Comparison of ENCODE assay signal across 1 cellular context in the genomic region with DNA sequence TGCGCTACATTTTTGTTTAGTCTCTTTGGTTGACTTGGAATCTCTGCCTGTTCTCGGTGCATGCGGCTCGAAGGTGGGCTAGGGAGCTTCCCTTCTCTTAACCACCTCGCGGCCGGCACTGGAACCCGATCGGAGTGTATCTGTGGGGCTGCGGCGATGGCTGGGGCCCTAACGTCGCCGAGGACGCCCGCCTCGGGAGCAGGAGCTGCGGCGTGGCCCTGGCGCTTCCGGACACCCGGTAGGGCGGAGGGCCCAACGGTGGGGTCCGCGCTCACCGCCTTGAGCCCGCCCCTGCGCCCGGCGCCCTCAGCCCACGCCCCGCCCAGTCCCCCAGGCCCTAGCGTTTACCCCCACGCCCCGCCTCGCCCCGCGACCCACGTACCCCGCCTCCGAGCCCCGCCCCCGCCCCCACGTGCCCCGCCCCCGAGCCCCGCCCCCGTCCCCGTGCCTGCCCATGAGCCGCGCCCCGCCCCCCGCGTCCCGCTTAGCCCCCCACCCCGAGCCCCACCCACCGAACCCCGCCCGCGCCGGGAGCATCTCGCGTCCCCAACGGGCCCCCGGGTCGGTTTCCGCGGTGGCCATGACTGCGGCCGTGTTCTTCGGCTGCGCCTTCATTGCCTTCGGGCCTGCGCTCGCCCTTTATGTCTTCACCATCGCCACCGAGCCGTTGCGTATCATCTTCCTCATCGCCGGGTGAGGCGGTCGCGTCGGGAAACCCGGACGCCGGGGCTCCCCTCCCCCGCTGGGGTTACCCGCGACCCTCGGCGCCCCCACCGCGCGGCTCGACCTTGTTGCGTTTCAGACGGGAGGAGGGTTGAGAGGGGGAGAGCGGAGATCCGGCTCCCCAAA.
TF ChIP-seq lines count a peak whose summit lies in the region.

APH1B (plus strand) TSS at position 562 of the 849 bp plus-strand sequence; CDS start at position 581, 19 bp downstream.

TF ChIP-seq in HepG2, 621 proteins besides CTCF, POLR2A, EP300 and RAD21 (continued from another document and continues in another):
- TF ChIP-seq, protein P1, sequence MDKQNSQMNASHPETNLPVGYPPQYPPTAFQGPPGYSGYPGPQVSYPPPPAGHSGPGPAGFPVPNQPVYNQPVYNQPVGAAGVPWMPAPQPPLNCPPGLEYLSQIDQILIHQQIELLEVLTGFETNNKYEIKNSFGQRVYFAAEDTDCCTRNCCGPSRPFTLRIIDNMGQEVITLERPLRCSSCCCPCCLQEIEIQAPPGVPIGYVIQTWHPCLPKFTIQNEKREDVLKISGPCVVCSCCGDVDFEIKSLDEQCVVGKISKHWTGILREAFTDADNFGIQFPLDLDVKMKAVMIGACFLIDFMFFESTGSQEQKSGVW (CRISPR knock-in tag; IDR thresholded peaks at IDR 0.05; ENCODE audit: borderline replicate concordance), result no peak
- TF ChIP-seq BRCA1 (CRISPR knock-in tag; IDR thresholded peaks at IDR 0.05) (no peak), ZBTB20 (CRISPR knock-in tag; IDR thresholded peaks at IDR 0.05; ENCODE audit: borderline replicate concordance, low read depth) (no peak), ZFP36L1 (CRISPR knock-in tag; IDR thresholded peaks at IDR 0.05) (no peak), ZNF652 (CRISPR knock-in tag; IDR thresholded peaks at IDR 0.05; ENCODE audit: borderline replicate concordance, low read depth) (peak; percentile 41; the same call in 1 of the 2 replicates), KLF15 (CRISPR knock-in tag; IDR thresholded peaks at IDR 0.05; ENCODE audit: borderline replicate concordance) (no peak), ZNF251 (CRISPR knock-in tag; IDR thresholded peaks at IDR 0.05) (no peak), TFDP2 (CRISPR knock-in tag; IDR thresholded peaks at IDR 0.05) (0 out of 2 replicates have a peak, but pooled peaks have one; percentile 43), THYN1 (CRISPR knock-in tag; IDR thresholded peaks at IDR 0.05; ENCODE audit: borderline replicate concordance, low read depth) (no peak), FOXK2 (IDR thresholded peaks at IDR 0.05) (no peak), ZNF274 (CRISPR knock-in tag; IDR thresholded peaks at IDR 0.05) (0 out of 2 replicates have a peak, but pooled peaks have one; percentile 58), ZBTB42 (CRISPR knock-in tag; IDR thresholded peaks at IDR 0.05) (no peak), CAMTA2 (CRISPR knock-in tag; IDR thresholded peaks at IDR 0.05; ENCODE audit: borderline replicate concordance) (no peak), ARID4A (CRISPR knock-in tag; IDR thresholded peaks at IDR 0.05; ENCODE audit: borderline replicate concordance) (peak; percentile 58; the same call in 1 of the 2 replicates), ATF4 (CRISPR knock-in tag; IDR thresholded peaks at IDR 0.05) (no peak), ZNF142 (CRISPR knock-in tag; IDR thresholded peaks at IDR 0.05) (0 out of 2 replicates have a peak, but pooled peaks have one; percentile 32), ZNF30 (CRISPR knock-in tag; IDR thresholded peaks at IDR 0.05) (no peak), ELF4 (CRISPR knock-in tag; IDR thresholded peaks at IDR 0.05; ENCODE audit: borderline replicate concordance) (no peak), ZNF660 (CRISPR knock-in tag; IDR thresholded peaks at IDR 0.05; ENCODE audit: borderline replicate concordance, low read depth) (no peak), ZBTB1 (CRISPR knock-in tag; IDR thresholded peaks at IDR 0.05; ENCODE audit: borderline replicate concordance) (no peak), RORA (CRISPR knock-in tag; IDR thresholded peaks at IDR 0.05) (no peak)
- TF ChIP-seq, protein P2, sequence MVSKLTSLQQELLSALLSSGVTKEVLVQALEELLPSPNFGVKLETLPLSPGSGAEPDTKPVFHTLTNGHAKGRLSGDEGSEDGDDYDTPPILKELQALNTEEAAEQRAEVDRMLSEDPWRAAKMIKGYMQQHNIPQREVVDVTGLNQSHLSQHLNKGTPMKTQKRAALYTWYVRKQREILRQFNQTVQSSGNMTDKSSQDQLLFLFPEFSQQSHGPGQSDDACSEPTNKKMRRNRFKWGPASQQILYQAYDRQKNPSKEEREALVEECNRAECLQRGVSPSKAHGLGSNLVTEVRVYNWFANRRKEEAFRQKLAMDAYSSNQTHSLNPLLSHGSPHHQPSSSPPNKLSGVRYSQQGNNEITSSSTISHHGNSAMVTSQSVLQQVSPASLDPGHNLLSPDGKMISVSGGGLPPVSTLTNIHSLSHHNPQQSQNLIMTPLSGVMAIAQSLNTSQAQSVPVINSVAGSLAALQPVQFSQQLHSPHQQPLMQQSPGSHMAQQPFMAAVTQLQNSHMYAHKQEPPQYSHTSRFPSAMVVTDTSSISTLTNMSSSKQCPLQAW (CRISPR knock-in tag; IDR thresholded peaks at IDR 0.05), result no peak
- TF ChIP-seq, protein P3, sequence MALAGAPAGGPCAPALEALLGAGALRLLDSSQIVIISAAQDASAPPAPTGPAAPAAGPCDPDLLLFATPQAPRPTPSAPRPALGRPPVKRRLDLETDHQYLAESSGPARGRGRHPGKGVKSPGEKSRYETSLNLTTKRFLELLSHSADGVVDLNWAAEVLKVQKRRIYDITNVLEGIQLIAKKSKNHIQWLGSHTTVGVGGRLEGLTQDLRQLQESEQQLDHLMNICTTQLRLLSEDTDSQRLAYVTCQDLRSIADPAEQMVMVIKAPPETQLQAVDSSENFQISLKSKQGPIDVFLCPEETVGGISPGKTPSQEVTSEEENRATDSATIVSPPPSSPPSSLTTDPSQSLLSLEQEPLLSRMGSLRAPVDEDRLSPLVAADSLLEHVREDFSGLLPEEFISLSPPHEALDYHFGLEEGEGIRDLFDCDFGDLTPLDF (CRISPR knock-in tag; IDR thresholded peaks at IDR 0.05), result 0 out of 2 replicates have a peak, but pooled peaks have one; percentile 24
- TF ChIP-seq, protein P4, sequence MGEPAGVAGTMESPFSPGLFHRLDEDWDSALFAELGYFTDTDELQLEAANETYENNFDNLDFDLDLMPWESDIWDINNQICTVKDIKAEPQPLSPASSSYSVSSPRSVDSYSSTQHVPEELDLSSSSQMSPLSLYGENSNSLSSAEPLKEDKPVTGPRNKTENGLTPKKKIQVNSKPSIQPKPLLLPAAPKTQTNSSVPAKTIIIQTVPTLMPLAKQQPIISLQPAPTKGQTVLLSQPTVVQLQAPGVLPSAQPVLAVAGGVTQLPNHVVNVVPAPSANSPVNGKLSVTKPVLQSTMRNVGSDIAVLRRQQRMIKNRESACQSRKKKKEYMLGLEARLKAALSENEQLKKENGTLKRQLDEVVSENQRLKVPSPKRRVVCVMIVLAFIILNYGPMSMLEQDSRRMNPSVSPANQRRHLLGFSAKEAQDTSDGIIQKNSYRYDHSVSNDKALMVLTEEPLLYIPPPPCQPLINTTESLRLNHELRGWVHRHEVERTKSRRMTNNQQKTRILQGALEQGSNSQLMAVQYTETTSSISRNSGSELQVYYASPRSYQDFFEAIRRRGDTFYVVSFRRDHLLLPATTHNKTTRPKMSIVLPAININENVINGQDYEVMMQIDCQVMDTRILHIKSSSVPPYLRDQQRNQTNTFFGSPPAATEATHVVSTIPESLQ (CRISPR knock-in tag; conservative IDR thresholded peaks at IDR 0.05), result no peak
- TF ChIP-seq, protein P5, sequence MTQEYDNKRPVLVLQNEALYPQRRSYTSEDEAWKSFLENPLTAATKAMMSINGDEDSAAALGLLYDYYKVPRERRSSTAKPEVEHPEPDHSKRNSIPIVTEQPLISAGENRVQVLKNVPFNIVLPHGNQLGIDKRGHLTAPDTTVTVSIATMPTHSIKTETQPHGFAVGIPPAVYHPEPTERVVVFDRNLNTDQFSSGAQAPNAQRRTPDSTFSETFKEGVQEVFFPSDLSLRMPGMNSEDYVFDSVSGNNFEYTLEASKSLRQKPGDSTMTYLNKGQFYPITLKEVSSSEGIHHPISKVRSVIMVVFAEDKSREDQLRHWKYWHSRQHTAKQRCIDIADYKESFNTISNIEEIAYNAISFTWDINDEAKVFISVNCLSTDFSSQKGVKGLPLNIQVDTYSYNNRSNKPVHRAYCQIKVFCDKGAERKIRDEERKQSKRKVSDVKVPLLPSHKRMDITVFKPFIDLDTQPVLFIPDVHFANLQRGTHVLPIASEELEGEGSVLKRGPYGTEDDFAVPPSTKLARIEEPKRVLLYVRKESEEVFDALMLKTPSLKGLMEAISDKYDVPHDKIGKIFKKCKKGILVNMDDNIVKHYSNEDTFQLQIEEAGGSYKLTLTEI (CRISPR knock-in tag; conservative IDR thresholded peaks at IDR 0.05), result no peak
- TF ChIP-seq, protein P6, sequence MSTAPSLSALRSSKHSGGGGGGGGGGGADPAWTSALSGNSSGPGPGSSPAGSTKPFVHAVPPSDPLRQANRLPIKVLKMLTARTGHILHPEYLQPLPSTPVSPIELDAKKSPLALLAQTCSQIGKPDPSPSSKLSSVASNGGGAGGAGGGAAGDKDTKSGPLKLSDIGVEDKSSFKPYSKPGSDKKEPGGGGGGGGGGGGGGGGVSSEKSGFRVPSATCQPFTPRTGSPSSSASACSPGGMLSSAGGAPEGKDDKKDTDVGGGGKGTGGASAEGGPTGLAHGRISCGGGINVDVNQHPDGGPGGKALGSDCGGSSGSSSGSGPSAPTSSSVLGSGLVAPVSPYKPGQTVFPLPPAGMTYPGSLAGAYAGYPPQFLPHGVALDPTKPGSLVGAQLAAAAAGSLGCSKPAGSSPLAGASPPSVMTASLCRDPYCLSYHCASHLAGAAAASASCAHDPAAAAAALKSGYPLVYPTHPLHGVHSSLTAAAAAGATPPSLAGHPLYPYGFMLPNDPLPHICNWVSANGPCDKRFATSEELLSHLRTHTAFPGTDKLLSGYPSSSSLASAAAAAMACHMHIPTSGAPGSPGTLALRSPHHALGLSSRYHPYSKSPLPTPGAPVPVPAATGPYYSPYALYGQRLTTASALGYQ (CRISPR knock-in tag; IDR thresholded peaks at IDR 0.05), result no peak
